ENCODE assay signal across 8 cellular contexts in the genomic region with DNA sequence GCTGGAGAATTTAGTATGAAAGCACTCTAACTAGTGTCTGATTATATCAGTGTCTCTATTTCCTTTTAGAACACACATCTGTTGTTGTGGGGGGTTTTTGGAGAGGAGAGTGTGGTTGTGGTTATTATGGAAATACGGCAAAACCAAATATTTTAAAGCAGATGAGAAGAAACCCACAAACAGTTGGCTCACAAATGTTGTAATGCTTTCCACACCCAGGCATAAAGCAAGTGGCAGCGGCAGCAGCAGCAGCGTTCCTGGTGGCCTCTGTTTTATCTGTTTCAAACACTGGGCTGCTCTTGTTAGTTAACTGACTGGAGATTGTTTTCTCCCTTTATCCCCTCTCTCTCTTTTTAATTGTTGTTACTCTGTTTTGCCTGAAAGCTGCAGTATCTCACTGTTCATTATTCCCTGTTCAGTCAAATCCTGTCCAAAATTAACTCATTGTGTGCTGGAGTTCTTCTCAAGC.
DNase-seq lines count a peak whose midpoint lies in the region; ATAC-seq, FAIRE-seq and TF ChIP-seq lines count a peak whose summit lies in the region.

No MANE protein-coding gene starts in this region.

- CTCF ChIA-PET in HepG2 (lab: Yijun Ruan, JAX; ENCODE audit: low intra/inter-chr PET ratio, low total read pairs) = no interaction called here

- POLR2A ChIA-PET in HepG2 (lab: Yijun Ruan, JAX) = no interaction called here

- no peak for FAIRE-seq in HepG2 (lab: Jason Lieb, UNC)

- in situ Hi-C loops in HepG2 (cut with HindIII; ENCODE audit: extremely low pct_ligation_motif_present, low pct_unique_long_range_greater_than_20kb) = no loop called here

- H3K27ac ChIP-seq in HepG2 (ENCODE audit: extremely low read length, insufficient read depth, low read length) = no peak overlapping the region
- H3K27ac ChIP-seq in suprapubic skin = no peak overlapping the region

- H3K9me3 ChIP-seq in HepG2 (ENCODE audit: low read length) (no peaks in the 10 kb centered on the region), suprapubic skin (no peaks in the 10 kb centered on the region)

- no peak overlapping the region for H3K4me3 ChIP-seq in HepG2 (replicated peaks in 1 of 3; ENCODE audit: insufficient read depth in 1 of 3, low read depth in 2 of 3, low read length in 3 of 3)
- no peak overlapping the region for H3K4me3 ChIP-seq in suprapubic skin

- no TSS peak for BruUV-seq in HepG2 (replicated peaks; lab: Mats Ljungman, UMichigan)

- H3K27me3 Mint-ChIP-seq in activated T-helper 2 cell treated with anti-CD3 and anti-CD28 coated beads, Interferon-gamma antibody, Interleukin-2, Interleukin-4, amounts not matched to agents 10 μg/mL and 5 μg/mL and 100 μg/mL, durations not matched to agents 14 hours and 24 hours and 36 hours (ENCODE audit: low read depth) = peaks cover 49% of the 10 kb centered on the region

- H3K4me2 ChIP-seq in HepG2 (ENCODE audit: low read depth, low read length) = no peak overlapping the region

- H3K36me3 Mint-ChIP-seq in activated T-helper 2 cell treated with anti-CD3 and anti-CD28 coated beads, Interferon-gamma antibody, Interleukin-2, Interleukin-4, amounts not matched to agents 10 μg/mL and 5 μg/mL and 100 μg/mL, durations not matched to agents 14 hours and 24 hours and 36 hours (ENCODE audit: low read depth) = no peaks in the 10 kb centered on the region

- TF ChIP-seq CTCF in HepG2 (CRISPR knock-in tag; IDR thresholded peaks at IDR 0.05) (no peak), suprapubic skin (IDR thresholded peaks at IDR 0.05) (no peak)

- peaks cover 61% of the 10 kb centered on the region for H3K4me1 Mint-ChIP-seq in activated T-helper 2 cell treated with anti-CD3 and anti-CD28 coated beads, Interferon-gamma antibody, Interleukin-2, Interleukin-4, amounts not matched to agents 10 μg/mL and 5 μg/mL and 100 μg/mL, durations not matched to agents 14 hours and 24 hours and 36 hours (ENCODE audit: low read depth)

- no peaks in the 10 kb centered on the region for H3K4me1 ChIP-seq in HepG2 (ENCODE audit: insufficient read depth, low read length)
- H3K4me1 ChIP-seq in suprapubic skin = peaks cover 5% of the 10 kb centered on the region

- WGBS in HepG2 (ENCODE audit: low lambda C conversion rate) = 16% methylated on average over 3 of the region's 3 CpGs
- 28% methylated on average over 3 of the region's 3 CpGs for WGBS in suprapubic skin

- H3K9ac ChIP-seq in HepG2 (ENCODE audit: insufficient read depth, low read depth, low read length) = no peak overlapping the region

- DNase-seq in Ammon's horn (ENCODE audit: low spot score) (peak; percentile 24), HCEC 1CT (peak; percentile 72), HepG2 (ENCODE audit: low spot score) (no peak), mesenteric fat pad (ENCODE audit: low spot score) (no peak), suprapubic skin (ENCODE audit: low spot score in 2 of 2) (no peak)
- DNase-seq in activated T-helper 2 cell treated with anti-CD3 and anti-CD28 coated beads, Interferon-gamma antibody, Interleukin-2, Interleukin-4, amounts not matched to agents 10 μg/mL and 5 μg/mL and 100 μg/mL, durations not matched to agents 14 hours and 24 hours and 36 hours (ENCODE audit: low spot score) = peak; percentile 57

- H3K27me3 ChIP-seq in HepG2 (ENCODE audit: control insufficient read depth in 1 of 2, insufficient read depth in 2 of 2, low read length in 2 of 2) = no peaks in the 10 kb centered on the region; a peak in 1 of 5 replicates
- H3K27me3 ChIP-seq in suprapubic skin = no peaks in the 10 kb centered on the region

- H4K20me1 ChIP-seq in HepG2 (ENCODE audit: insufficient read depth, low read length) = no peaks in the 10 kb centered on the region

- no peak for TF ChIP-seq RAD21 in HepG2 (CRISPR knock-in tag; IDR thresholded peaks at IDR 0.05)

- TF ChIP-seq POLR2A in HepG2 (IDR thresholded peaks at IDR 0.05; ENCODE audit: insufficient read depth in 1 of 2, low read depth in 2 of 2, low read length in 2 of 2) (no peak), suprapubic skin (IDR thresholded peaks at IDR 0.05) (no peak)

- peak overlapping the region; percentile 43 for H3K4me3 Mint-ChIP-seq in activated T-helper 2 cell treated with anti-CD3 and anti-CD28 coated beads, Interferon-gamma antibody, Interleukin-2, Interleukin-4, amounts not matched to agents 10 μg/mL and 5 μg/mL and 100 μg/mL, durations not matched to agents 14 hours and 24 hours and 36 hours (ENCODE audit: low read depth)

- H3K27ac Mint-ChIP-seq in activated T-helper 2 cell treated with anti-CD3 and anti-CD28 coated beads, Interferon-gamma antibody, Interleukin-2, Interleukin-4, amounts not matched to agents 10 μg/mL and 5 μg/mL and 100 μg/mL, durations not matched to agents 14 hours and 24 hours and 36 hours = peak overlapping the region; percentile 45

- H3K36me3 ChIP-seq in HepG2 (replicated peaks in 1 of 2; ENCODE audit: control insufficient read depth in 1 of 2, insufficient read depth in 2 of 2, low read length in 2 of 2) (no peaks in the 10 kb centered on the region), suprapubic skin (no peaks in the 10 kb centered on the region)

- intact Hi-C loops in activated T-helper 2 cell treated with anti-CD3 and anti-CD28 coated beads, Interferon-gamma antibody, Interleukin-2, Interleukin-4, amounts not matched to agents 10 μg/mL and 5 μg/mL and 100 μg/mL, durations not matched to agents 14 hours and 24 hours and 36 hours (cut with micrococcal nuclease) = loop anchor here (1.0 to 10.0 kb wide), 6 partner anchors 13 to 980 kb away; no protein-coding TSS in a partner anchor
- intact Hi-C loops in HepG2 (cut with micrococcal nuclease; ENCODE audit: unreplicated experiment) = no loop called here

- no peak for ATAC-seq in HepG2
- no peak for ATAC-seq in esophagus mucosa
- no peak for ATAC-seq in HG02840 (IDR thresholded peaks at IDR 0.05; ENCODE audit: low FRiP score, unreplicated experiment)

- TF ChIP-seq EP300 in HepG2 (IDR thresholded peaks at IDR 0.05; ENCODE audit: low read depth in 2 of 2, low read length in 2 of 2) = no peak
- no peak for TF ChIP-seq EP300 in HepG2 (CRISPR knock-in tag; IDR thresholded peaks at IDR 0.05; ENCODE audit: borderline replicate concordance)
- TF ChIP-seq EP300 in suprapubic skin (IDR thresholded peaks at IDR 0.05) = no peak

- H3K79me2 ChIP-seq in HepG2 (ENCODE audit: insufficient read depth, low read length) = no peaks in the 10 kb centered on the region

- H3K9me3 Mint-ChIP-seq in activated T-helper 2 cell treated with anti-CD3 and anti-CD28 coated beads, Interferon-gamma antibody, Interleukin-2, Interleukin-4, amounts not matched to agents 10 μg/mL and 5 μg/mL and 100 μg/mL, durations not matched to agents 14 hours and 24 hours and 36 hours = no peaks in the 10 kb centered on the region

- H2AFZ ChIP-seq in HepG2 (ENCODE audit: low read length) = no peak overlapping the region

TF ChIP-seq in HepG2, 621 proteins besides CTCF, POLR2A, EP300 and RAD21:
- no peak for TF ChIP-seq TMF1 (CRISPR knock-in tag; IDR thresholded peaks at IDR 0.05; ENCODE audit: low read depth)
- TF ChIP-seq MBD4 (IDR thresholded peaks at IDR 0.05; ENCODE audit: borderline replicate concordance, low read length) = no peak
- peak; percentile 18; the same call in 1 of the 2 replicates for TF ChIP-seq ZNF652 (CRISPR knock-in tag; IDR thresholded peaks at IDR 0.05; ENCODE audit: borderline replicate concordance, low read depth)
- no peak for TF ChIP-seq SAP130 (CRISPR knock-in tag; IDR thresholded peaks at IDR 0.05; ENCODE audit: low read depth)

Comparison
In these comparisons a context has a peak if more than half of its experiments do, and no peak if none do; other contexts are left out.
1. DNase-seq: peak in Ammon's horn (single experiment), HCEC 1CT (single experiment) and activated T-helper 2 cell treated with anti-CD3 and anti-CD28 coated beads, Interferon-gamma antibody, Interleukin-2, Interleukin-4, amounts not matched to agents 10 μg/mL and 5 μg/mL and 100 μg/mL, durations not matched to agents 14 hours and 24 hours and 36 hours (single experiment); none in HepG2 (single experiment), mesenteric fat pad (single experiment) and suprapubic skin (0 of 2).